ENCODE assay signal across 9 cellular contexts in genomic region chr4:74632634-74633033, GRCh38.
DNase-seq lines count a peak whose midpoint lies in the region; ATAC-seq and TF ChIP-seq lines count a peak whose summit lies in the region.
"Had no signal": no experiment of that assay in that cellular context is flagged by ENCODE, and none has a peak within 500 bp of the region (broad histone marks: within the 10 kb centered on the region; RNA-seq: fewer than 3 reads in every experiment).

No MANE protein-coding gene starts in this region.

- no peaks in the 10 kb centered on the region for H3K9me3 Mint-ChIP-seq in endodermal cell
- H3K9me3 Mint-ChIP-seq: activated T-helper 2 cell treated with anti-CD3 and anti-CD28 coated beads, Interferon-gamma antibody, Interleukin-2, Interleukin-4, amounts not matched to agents 10 μg/mL and 5 μg/mL and 100 μg/mL, durations not matched to agents 14 hours and 24 hours and 36 hours had no signal

- H3K36me3 ChIP-seq in SJCRH30 (no peaks in the 10 kb centered on the region), endodermal cell (ENCODE audit: control insufficient read depth, insufficient read depth, low read length) (no peaks in the 10 kb centered on the region)

- ATAC-seq in GM18873 (IDR thresholded peaks at IDR 0.05; ENCODE audit: low FRiP score, unreplicated experiment), result no peak

- H3K36me3 Mint-ChIP-seq in endodermal cell (ENCODE audit: low read depth), result no peaks in the 10 kb centered on the region

- H3K4me1 ChIP-seq in SJCRH30 (peaks cover 42% of the 10 kb centered on the region), endodermal cell (ENCODE audit: control insufficient read depth, insufficient read depth, low read length) (no peaks in the 10 kb centered on the region)

- WGBS in endodermal cell (ENCODE audit: insufficient coverage in 1 of 2, insufficient read length in 1 of 2), 2 experiments, result 87% methylated on average over 3 of the region's 3 CpGs; no CpG with 5 or more reads in 1 of the 2 experiments

- no peak for TF ChIP-seq CTCF in endodermal cell (conservative IDR thresholded peaks at IDR 0.05)

- peak; percentile 83 for DNase-seq in HCEC 1CT
- DNase-seq in SJCRH30, result peak; percentile 72 to 79
- DNase-seq in dermis microvascular lymphatic vessel endothelial cell (ENCODE audit: low read depth in 2 of 2), result peak; percentile 72 to 96
- DNase-seq in stimulated activated CD4-positive, alpha-beta T cell treated with anti-CD3 and anti-CD28 coated beads, Interleukin-4, amount 100 ng/mL, for 1 hour, result peak; percentile 2
- DNase-seq in NCI-H2196 treated with DMSO at 0.1 percent for 48 hours (lab: John Stamatoyannopoulos, UW; ENCODE audit: unreplicated experiment), result no peak
- DNase-seq in occipital lobe (lab: John Stamatoyannopoulos, UW), result no peak
- DNase-seq in endodermal cell, result no peak

- H3K27me3 Mint-ChIP-seq in endodermal cell (ENCODE audit: insufficient read depth), result peaks cover 18% of the 10 kb centered on the region

- no peak overlapping the region for H3K4me3 Mint-ChIP-seq in endodermal cell

- peaks cover 11% of the 10 kb centered on the region for H3K4me1 Mint-ChIP-seq in endodermal cell

- H3K4me3 ChIP-seq in SJCRH30, result no peak overlapping the region
- H3K4me3 ChIP-seq in endodermal cell (ENCODE audit: low read length), result no peak overlapping the region

- no peak overlapping the region for H3K27ac ChIP-seq in SJCRH30
- H3K27ac ChIP-seq in endodermal cell (ENCODE audit: low read depth, low read length), result no peak overlapping the region

- H3K9me3 ChIP-seq in SJCRH30 (replicated peaks), result no peaks in the 10 kb centered on the region
- no peaks in the 10 kb centered on the region for H3K9me3 ChIP-seq in endodermal cell (ENCODE audit: control insufficient read depth, low read length)

- no peak overlapping the region for H3K9ac ChIP-seq in endodermal cell (ENCODE audit: extremely low read depth, low read length, poor library complexity, severe bottlenecking)

- H3K27me3 ChIP-seq in SJCRH30 (no peaks in the 10 kb centered on the region), endodermal cell (ENCODE audit: control insufficient read depth, insufficient read depth, low read length, poor library complexity, severe bottlenecking) (peaks cover 50% of the 10 kb centered on the region)

- H3K27ac Mint-ChIP-seq in endodermal cell, result no peak overlapping the region
- H3K27ac Mint-ChIP-seq: activated T-helper 2 cell treated with anti-CD3 and anti-CD28 coated beads, Interferon-gamma antibody, Interleukin-2, Interleukin-4, amounts not matched to agents 10 μg/mL and 5 μg/mL and 100 μg/mL, durations not matched to agents 14 hours and 24 hours and 36 hours had no signal

Comparison
In these comparisons a context has a peak if more than half of its experiments do, and no peak if none do; other contexts are left out.
1. DNase-seq: peak in HCEC 1CT (single experiment), SJCRH30 (2 of 2), dermis microvascular lymphatic vessel endothelial cell (2 of 2) and stimulated activated CD4-positive, alpha-beta T cell treated with anti-CD3 and anti-CD28 coated beads, Interleukin-4, amount 100 ng/mL, for 1 hour (single experiment); none in NCI-H2196 treated with DMSO at 0.1 percent for 48 hours (single experiment), occipital lobe (single experiment) and endodermal cell (single experiment).